ENCODE assay signal across 8 cellular contexts in the genomic region with DNA sequence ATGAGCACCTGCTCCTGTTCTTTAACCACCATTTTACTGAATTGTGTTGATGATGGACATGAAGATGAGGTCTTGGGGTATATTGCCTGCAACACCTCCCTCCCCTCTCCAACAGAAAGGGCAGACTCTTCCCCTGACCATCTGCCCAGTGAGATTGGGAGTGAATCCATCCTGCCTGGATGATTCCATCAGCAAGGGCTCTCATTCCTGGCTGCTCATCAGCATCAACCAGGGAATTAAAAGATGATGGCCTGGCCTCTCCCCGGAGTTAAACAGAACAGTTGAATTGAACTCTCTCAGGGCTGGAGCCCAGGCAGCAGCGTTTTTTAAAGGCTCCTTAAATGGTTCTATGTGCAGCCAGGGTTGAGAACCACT. TPM values are rescaled to one million over a fixed set of nuclear protein-coding genes. Genes with fewer than 3 reads are reported as not detected.
DNase-seq lines count a peak whose midpoint lies in the region; ATAC-seq and TF ChIP-seq lines count a peak whose summit lies in the region.

No MANE protein-coding gene starts in this region.

- 13 to 17% methylated on average over 2 of the region's 2 CpGs for WGBS in mesodermal cell (ENCODE audit: insufficient coverage in 2 of 2), 2 experiments

- no peaks in the 10 kb centered on the region for H3K27me3 ChIP-seq in thoracic aorta (replicated peaks; ENCODE audit: insufficient read depth)

- no peak for ATAC-seq in thoracic aorta (ENCODE audit: insufficient number of reproducible peaks, low FRiP score, low read depth)

- no peaks in the 10 kb centered on the region for H3K9me3 ChIP-seq in mesodermal cell (ENCODE audit: control insufficient read depth, low read length)
- H3K9me3 ChIP-seq in thoracic aorta: no peaks in the 10 kb centered on the region

- H3K27ac ChIP-seq in coronary artery: peak overlapping the region; percentile 71 to 91
- peak overlapping the region; percentile 89 for H3K27ac ChIP-seq in mesodermal cell (ENCODE audit: low read depth, low read length, severe bottlenecking)
- peak overlapping the region; percentile 53 to 79 for H3K27ac ChIP-seq in thoracic aorta

- H3K4me3 ChIP-seq in coronary artery: peak overlapping the region; percentile 36
- no peak overlapping the region for H3K4me3 ChIP-seq in mesodermal cell (ENCODE audit: extremely low read depth, insufficient read depth, low read length, poor library complexity, severe bottlenecking)
- peak overlapping the region; percentile 27 for H3K4me3 ChIP-seq in thoracic aorta

- H3K36me3 ChIP-seq in mesodermal cell (ENCODE audit: control insufficient read depth, insufficient read depth, low read length) (no peaks in the 10 kb centered on the region), thoracic aorta (no peaks in the 10 kb centered on the region)

- H3K4me1 ChIP-seq in mesodermal cell (ENCODE audit: control insufficient read depth, insufficient read depth, low read length, poor library complexity, severe bottlenecking): peaks cover 41% of the 10 kb centered on the region
- H3K4me1 ChIP-seq in thoracic aorta (ENCODE audit: control insufficient read depth in 1 of 2, low read depth in 2 of 2): peaks cover 14 to 26% of the 10 kb centered on the region in 2 donors

- DNase-seq in NCI-H146 (lab: John Stamatoyannopoulos, UW) (peak; percentile 77), coronary artery (ENCODE audit: low spot score) (no peak), thoracic aorta (ENCODE audit: low spot score) (no peak), RKO (ENCODE audit: low spot score) (no peak), NCI-H748 (lab: John Stamatoyannopoulos, UW; ENCODE audit: unreplicated experiment) (no peak)
- DNase-seq in activated CD4-positive, alpha-beta T cell treated with anti-CD3 and anti-CD28 coated beads, Interleukin-2, amount 50 U/mL, for 1 hour: no peak
- no peak for DNase-seq in effector CD8-positive, alpha-beta T cell (lab: John Stamatoyannopoulos, UW)

- TF ChIP-seq CTCF in coronary artery (IDR thresholded peaks at IDR 0.05): no peak
- no peak for TF ChIP-seq CTCF in thoracic aorta (IDR thresholded peaks at IDR 0.05)

RNA-seq across cellular contexts. Expression of a gene that starts 14.5 kb away (rescaled TPM):
- 55.4 TPM for polyA plus RNA-seq in mesodermal cell (2013, experiment 1 of 2)
- polyA plus RNA-seq in mesodermal cell (2013, experiment 2 of 2): 48.1 TPM
- 10 to 100 TPM; 21.2 to 39.4 TPM for total RNA-seq in thoracic aorta

RNA-seq across cellular contexts. Expression of a gene that starts 57.3 kb away (rescaled TPM):
- 0.96 TPM for polyA plus RNA-seq in mesodermal cell (2013, experiment 1 of 2)
- polyA plus RNA-seq in mesodermal cell (2013, experiment 2 of 2): 1.0 TPM
- total RNA-seq in thoracic aorta: not detected
